Comparison of ENCODE assay signal across 8 cellular contexts in the genomic region with DNA sequence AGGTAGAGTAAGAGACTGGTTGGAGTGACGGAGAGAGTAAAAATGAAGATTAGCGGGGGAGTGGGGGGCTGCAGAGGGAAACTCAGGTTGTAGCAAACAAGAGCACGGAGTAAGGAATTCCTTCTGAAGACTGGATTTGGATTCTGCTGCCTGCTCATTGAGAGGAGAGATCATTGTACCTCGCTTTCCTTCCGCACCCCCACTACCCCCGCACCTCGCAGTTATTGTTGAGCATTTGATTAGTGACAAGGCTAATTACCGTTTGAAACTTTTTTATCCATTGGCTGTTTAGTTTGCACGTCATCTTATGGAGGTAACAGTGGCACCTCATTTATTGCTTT. TPM values are rescaled to one million over a fixed set of nuclear protein-coding genes. Genes with fewer than 3 reads are reported as not detected.
DNase-seq lines count a peak whose midpoint lies in the region; ATAC-seq, FAIRE-seq and TF ChIP-seq lines count a peak whose summit lies in the region.

No MANE protein-coding gene starts in this region.

- peak overlapping the region; percentile 98 for H3K4me3 Mint-ChIP-seq in neural progenitor cell

- H3K79me2 ChIP-seq in H1 (ENCODE audit: control insufficient read depth in 1 of 2, insufficient read depth in 2 of 2, low read length in 2 of 2) (peaks cover 12 to 28% of the 10 kb centered on the region in 2 experiments), neural progenitor cell (ENCODE audit: low read depth) (peaks cover 54% of the 10 kb centered on the region)

- H3K27ac ChIP-seq in H1 (ENCODE audit: low read depth, low read length) (peak overlapping the region; percentile 71), neural progenitor cell (peak overlapping the region; percentile 15)

- H4K5ac ChIP-seq in H1 (ENCODE audit: insufficient read length, low read depth, low read length): peak overlapping the region; percentile 99

- TF ChIP-seq POLR2A in H1 (IDR thresholded peaks at IDR 0.05; ENCODE audit: control extremely low read depth in 1 of 2, low read depth in 2 of 2, low read length in 2 of 2): no peak
- TF ChIP-seq POLR2A in H54 (IDR thresholded peaks at IDR 0.05; ENCODE audit: low read depth, low read length): no peak

- TF ChIP-seq CTCF in H1 (IDR thresholded peaks at IDR 0.05; ENCODE audit: control extremely low read depth in 1 of 3, insufficient read depth in 1 of 3, low read depth in 1 of 3, low read length in 3 of 3): no peak
- no peak for TF ChIP-seq CTCF in neural progenitor cell (IDR thresholded peaks at IDR 0.05)

- H3K23ac ChIP-seq in H1 (ENCODE audit: insufficient read length): no peak overlapping the region

- H2BK20ac ChIP-seq in H1 (ENCODE audit: low read length): no peak overlapping the region

- H4K20me1 ChIP-seq in H1 (replicated peaks in 1 of 2; ENCODE audit: control insufficient read depth in 1 of 2, insufficient read depth in 2 of 2, low read length in 2 of 2) (peaks cover 0 to 1% of the 10 kb centered on the region in 2 experiments), neural progenitor cell (ENCODE audit: low read depth) (no peaks in the 10 kb centered on the region)

- H3K27me3 ChIP-seq in NT2/D1 (ENCODE audit: insufficient read depth, insufficient read length) (no peaks in the 10 kb centered on the region), H1 (replicated peaks in 1 of 4; ENCODE audit: control insufficient read depth in 3 of 4, extremely low read depth in 1 of 4, insufficient read depth in 3 of 4, low read length in 3 of 4) (no peaks in the 10 kb centered on the region; a peak in 1 of 7 replicates), neural progenitor cell (no peaks in the 10 kb centered on the region)

- H3K9me3 Mint-ChIP-seq in neural progenitor cell: no peaks in the 10 kb centered on the region

- H3K4me2 ChIP-seq in H1 (ENCODE audit: insufficient read depth in 1 of 2, low read depth in 2 of 2, low read length in 2 of 2) (peak overlapping the region; percentile 80 to 92), neural progenitor cell (peak overlapping the region; percentile 87)

- H3K9ac ChIP-seq in ES-I3 (ENCODE audit: low read depth, low read length): peak overlapping the region; percentile 93
- peak overlapping the region; percentile 89 for H3K9ac ChIP-seq in NT2/D1 (ENCODE audit: insufficient read length, low read depth)
- H3K9ac ChIP-seq in H1 (replicated peaks in 1 of 4; ENCODE audit: extremely low read depth in 1 of 4, low read depth in 3 of 4, low read length in 3 of 4): peak overlapping the region; percentile 78 to 97 (median 84)
- H3K9ac ChIP-seq in neural progenitor cell: peak overlapping the region; percentile 47

- H3K36me3 Mint-ChIP-seq in neural progenitor cell: peaks cover 11% of the 10 kb centered on the region

- no peak for FAIRE-seq in H1 (lab: Jason Lieb, UNC)
- FAIRE-seq in H54 (lab: Jason Lieb, UNC): no peak

- H3K9me3 ChIP-seq in ES-I3 (ENCODE audit: control insufficient read depth, insufficient read depth, low read length): no peaks in the 10 kb centered on the region
- H3K9me3 ChIP-seq in NT2/D1 (ENCODE audit: insufficient read depth, low read length): no peaks in the 10 kb centered on the region
- H3K9me3 ChIP-seq in H1 (ENCODE audit: insufficient read depth in 2 of 2, low read depth in 1 of 2, low read length in 1 of 2): no peaks in the 10 kb centered on the region; a peak in 1 of 4 replicates
- no peaks in the 10 kb centered on the region for H3K9me3 ChIP-seq in neural progenitor cell (ENCODE audit: low read depth)

- H2BK15ac ChIP-seq in H1 (ENCODE audit: low read length): no peak overlapping the region

- H3K27me3 Mint-ChIP-seq in neural progenitor cell (ENCODE audit: insufficient read depth, low read depth): peaks cover 6% of the 10 kb centered on the region

- H3K36me3 ChIP-seq in ES-I3 (ENCODE audit: insufficient read depth, low read length) (peaks cover 21% of the 10 kb centered on the region), NT2/D1 (ENCODE audit: insufficient read depth, insufficient read length, low read length) (peaks cover 43% of the 10 kb centered on the region), H1 (ENCODE audit: control insufficient read depth in 2 of 4, insufficient read depth in 4 of 4, low read length in 3 of 4) (peaks cover 20 to 27% (median 21%) of the 10 kb centered on the region in 4 experiments), neural progenitor cell (peaks cover 13% of the 10 kb centered on the region)

- peak overlapping the region; percentile 98 for H3K27ac Mint-ChIP-seq in neural progenitor cell

- peaks cover 13% of the 10 kb centered on the region for H3K4me1 Mint-ChIP-seq in neural progenitor cell

- no peak overlapping the region for H2AK5ac ChIP-seq in H1 (ENCODE audit: low read depth, low read length)

- CTCF ChIA-PET in H1 (lab: Charles Lee; ENCODE audit: partially characterized antibody): interaction anchor here (1.5 kb wide), 1 partner anchor 66 kb away, joined by 4 read pairs; no protein-coding TSS in a partner anchor

- POLR2A ChIA-PET in H1 (lab: Charles Lee; ENCODE audit: partially characterized antibody): interaction anchor here (0.7 to 1.9 kb wide), 9 partner anchors 8 to 93 kb away, joined by 3 to 8 read pairs (median 5); no protein-coding TSS in a partner anchor

- H3K79me1 ChIP-seq in H1 (ENCODE audit: low read depth, low read length): peaks cover 6% of the 10 kb centered on the region; the same call in 1 of the 2 replicates

- no peak overlapping the region for H2BK120ac ChIP-seq in H1 (replicated peaks; ENCODE audit: low read depth, low read length)

- peak overlapping the region; percentile 80 for H4K91ac ChIP-seq in H1 (replicated peaks; ENCODE audit: insufficient read length, low read length)

- ATAC-seq in GM18519 (IDR thresholded peaks at IDR 0.05; ENCODE audit: low FRiP score, unreplicated experiment): no peak
- no peak for ATAC-seq in HG03045 (IDR thresholded peaks at IDR 0.05; ENCODE audit: unreplicated experiment)

- H3F3A ChIP-seq in neural progenitor cell (ENCODE audit: low read depth): peaks cover 11% of the 10 kb centered on the region

- H3K56ac ChIP-seq in H1 (replicated peaks; ENCODE audit: insufficient read length, low read depth, low read length): peak overlapping the region; percentile 95

- peak overlapping the region; percentile 93 for H2BK5ac ChIP-seq in H1 (ENCODE audit: low read depth, low read length)

- no peak for DNase-seq in NT2/D1 (ENCODE audit: low read depth, low spot score)
- no peak for DNase-seq in H1 (ENCODE audit: low read depth in 1 of 2, low spot score in 2 of 2)
- DNase-seq in neural progenitor cell (ENCODE audit: low spot score): no peak
- no peak for DNase-seq in medulla oblongata (ENCODE audit: extremely low spot score)
- no peak for DNase-seq in H54 (ENCODE audit: insufficient read length, low spot score)

- peak overlapping the region; percentile 96; the same call in 1 of the 2 replicates for H3K18ac ChIP-seq in H1 (ENCODE audit: extremely low read depth, low read length)

- no peak for TF ChIP-seq EP300 in H1 (IDR thresholded peaks at IDR 0.05; ENCODE audit: borderline replicate concordance in 1 of 2, low read depth in 2 of 2, low read length in 2 of 2)

- no peak overlapping the region for H2BK12ac ChIP-seq in H1 (ENCODE audit: low read depth, low read length)

- H3K23me2 ChIP-seq in H1 (ENCODE audit: low read depth, low read length): peaks cover 8% of the 10 kb centered on the region; the same call in 1 of the 2 replicates

- H2AFZ ChIP-seq in H1 (ENCODE audit: low read length) (no peak overlapping the region), neural progenitor cell (replicated peaks) (peak overlapping the region; percentile 82)

- H3K4me3 ChIP-seq in NT2/D1 (ENCODE audit: insufficient read length, low read depth): peak overlapping the region; percentile 79
- H3K4me3 ChIP-seq in H1 (ENCODE audit: extremely low read depth in 1 of 4, insufficient read depth in 2 of 4, low read depth in 3 of 4, low read length in 4 of 4): peak overlapping the region; percentile 77 to 100 (median 91)
- peak overlapping the region; percentile 69 for H3K4me3 ChIP-seq in neural progenitor cell

- WGBS in H1 (ENCODE audit: extremely low coverage in 1 of 2, insufficient coverage in 1 of 2, insufficient read length in 1 of 2, insufficient replicate concordance in 2 of 2, low coverage in 1 of 2, low lambda C conversion rate in 2 of 2, missing lambda C conversion rate in 1 of 2), 2 experiments: 5% methylated on average over 9 of the region's 9 CpGs; no CpG with 5 or more reads in 1 of the 2 experiments

- H3K4me1 ChIP-seq in ES-I3 (ENCODE audit: insufficient read depth, low read length) (no peaks in the 10 kb centered on the region), NT2/D1 (ENCODE audit: insufficient read depth, insufficient read length) (no peaks in the 10 kb centered on the region), H1 (replicated peaks in 1 of 4; ENCODE audit: control insufficient read depth in 3 of 4, insufficient read depth in 4 of 4, low read length in 3 of 4) (peaks cover 0 to 6% (median 1%) of the 10 kb centered on the region in 4 experiments; a peak in 3 of 7 replicates), neural progenitor cell (peaks cover 7% of the 10 kb centered on the region)

- no peak overlapping the region for H3K4ac ChIP-seq in H1 (replicated peaks; ENCODE audit: insufficient read length, low read depth, low read length)

- no peak overlapping the region for H4K8ac ChIP-seq in H1 (ENCODE audit: extremely low read depth, insufficient read depth, low read length)

- no peak for TF ChIP-seq RAD21 in H1 (IDR thresholded peaks at IDR 0.05 in 1 of 2, conservative IDR thresholded peaks at IDR 0.05 in 1 of 2; ENCODE audit: low read depth in 2 of 2, low read length in 2 of 2)

- H3K14ac ChIP-seq in H1 (ENCODE audit: insufficient read length): no peak overlapping the region

RNA-seq across cellular contexts. Expression of gene PRPF3, which starts 0.5 kb away (rescaled TPM):
- 58.1 and 65.8 TPM in 2 replicates for total RNA-seq in H1 (2021; fragmentation: NEBNext Ultra II Directional; extraction: Animal tissue kit (Norgen Biotek cat#: 25700))
- polyA plus RNA-seq in H1 (2011; rRNA removed): 15.1 and 17.9 TPM in 2 replicates
- polyA plus RNA-seq in H1 (2011; cell fraction: cytosol; rRNA removed): 32.0 TPM
- 40.6 TPM for polyA plus RNA-seq in H1 (2011; cell fraction: nucleus; rRNA removed)
- polyA plus RNA-seq in H1 (2012, experiment 1 of 2): 45.5 to 60.2 TPM (median 50.5 TPM) in 4 replicates
- polyA plus RNA-seq in H1 (2012, experiment 2 of 2): 9.1 TPM
- polyA plus RNA-seq in H1 (2013, experiment 1 of 2): 49.7 TPM
- polyA plus RNA-seq in H1 (2013, experiment 2 of 2): 44.2 TPM
- 39.0 and 39.6 TPM in 2 replicates for polyA minus RNA-seq in H1 (2011; rRNA and poly(A)+ RNA removed)
- 21.8 TPM for polyA minus RNA-seq in H1 (2011; cell fraction: cytosol; rRNA and poly(A)+ RNA removed)
- 50.5 TPM for polyA minus RNA-seq in H1 (2011; cell fraction: nucleus; rRNA and poly(A)+ RNA removed)
- total RNA-seq in neural progenitor cell (ENCODE audit: low replicate concordance): 69.7 and 86.2 TPM in 2 replicates

RNA-seq across cellular contexts. Expression of gene MRPS21, which starts 28.1 kb away (rescaled TPM):
- total RNA-seq in H1 (2021; fragmentation: NEBNext Ultra II Directional; extraction: Animal tissue kit (Norgen Biotek cat#: 25700)): 99.8 and 104 TPM in 2 replicates
- polyA plus RNA-seq in H1 (2011; rRNA removed): 59.0 and 81.9 TPM in 2 replicates
- polyA plus RNA-seq in H1 (2011; cell fraction: cytosol; rRNA removed): 106 TPM
- polyA plus RNA-seq in H1 (2011; cell fraction: nucleus; rRNA removed): 87.5 TPM
- 81.5 to 134 TPM (median 118 TPM) in 4 replicates for polyA plus RNA-seq in H1 (2012, experiment 1 of 2)
- 69.8 TPM for polyA plus RNA-seq in H1 (2012, experiment 2 of 2)
- polyA plus RNA-seq in H1 (2013, experiment 1 of 2): 160 TPM
- 157 TPM for polyA plus RNA-seq in H1 (2013, experiment 2 of 2)
- polyA minus RNA-seq in H1 (2011; rRNA and poly(A)+ RNA removed): 26.2 and 30.7 TPM in 2 replicates
- polyA minus RNA-seq in H1 (2011; cell fraction: cytosol; rRNA and poly(A)+ RNA removed): 23.5 TPM
- 44.6 TPM for polyA minus RNA-seq in H1 (2011; cell fraction: nucleus; rRNA and poly(A)+ RNA removed)
- total RNA-seq in neural progenitor cell (ENCODE audit: low replicate concordance): 53.1 and 75.1 TPM in 2 replicates

RNA-seq across cellular contexts. Expression of gene CIART, which starts 39.4 kb away (rescaled TPM):
- total RNA-seq in H1 (2021; fragmentation: NEBNext Ultra II Directional; extraction: Animal tissue kit (Norgen Biotek cat#: 25700)): 9.6 and 10.6 TPM in 2 replicates
- polyA plus RNA-seq in H1 (2011; rRNA removed): 23.3 and 33.3 TPM in 2 replicates
- polyA plus RNA-seq in H1 (2011; cell fraction: cytosol; rRNA removed): 23.2 TPM
- 24.1 TPM for polyA plus RNA-seq in H1 (2011; cell fraction: nucleus; rRNA removed)
- 14.7 to 18.2 TPM (median 17.7 TPM) in 4 replicates for polyA plus RNA-seq in H1 (2012, experiment 1 of 2)
- polyA plus RNA-seq in H1 (2012, experiment 2 of 2): 16.4 TPM
- polyA plus RNA-seq in H1 (2013, experiment 1 of 2): 10.0 TPM
- polyA plus RNA-seq in H1 (2013, experiment 2 of 2): 9.6 TPM
- 24.5 and 28.3 TPM in 2 replicates for polyA minus RNA-seq in H1 (2011; rRNA and poly(A)+ RNA removed)
- 8.8 TPM for polyA minus RNA-seq in H1 (2011; cell fraction: cytosol; rRNA and poly(A)+ RNA removed)
- polyA minus RNA-seq in H1 (2011; cell fraction: nucleus; rRNA and poly(A)+ RNA removed): 10.9 TPM
- 22.6 and 25.3 TPM in 2 replicates for total RNA-seq in neural progenitor cell (ENCODE audit: low replicate concordance)

RNA-seq across cellular contexts. Expression of gene RPRD2, which starts 42.2 kb away (rescaled TPM):
- total RNA-seq in H1 (2021; fragmentation: NEBNext Ultra II Directional; extraction: Animal tissue kit (Norgen Biotek cat#: 25700)): 30.2 and 32.4 TPM in 2 replicates
- 14.4 and 14.6 TPM in 2 replicates for polyA plus RNA-seq in H1 (2011; rRNA removed)
- polyA plus RNA-seq in H1 (2011; cell fraction: cytosol; rRNA removed): 8.4 TPM
- polyA plus RNA-seq in H1 (2011; cell fraction: nucleus; rRNA removed): 16.8 TPM
- polyA plus RNA-seq in H1 (2012, experiment 1 of 2): 16.0 to 19.9 TPM (median 17.9 TPM) in 4 replicates
- 5.4 TPM for polyA plus RNA-seq in H1 (2012, experiment 2 of 2)
- 19.1 TPM for polyA plus RNA-seq in H1 (2013, experiment 1 of 2)
- polyA plus RNA-seq in H1 (2013, experiment 2 of 2): 17.9 TPM
- 17.0 and 17.4 TPM in 2 replicates for polyA minus RNA-seq in H1 (2011; rRNA and poly(A)+ RNA removed)
- polyA minus RNA-seq in H1 (2011; cell fraction: cytosol; rRNA and poly(A)+ RNA removed): 12.2 TPM
- polyA minus RNA-seq in H1 (2011; cell fraction: nucleus; rRNA and poly(A)+ RNA removed): 21.4 TPM
- 19.7 and 20.0 TPM in 2 replicates for total RNA-seq in neural progenitor cell (ENCODE audit: low replicate concordance)

RNA-seq across cellular contexts. Expression of gene C1orf54, which starts 49.2 kb away (rescaled TPM):
- 19.8 and 20.4 TPM in 2 replicates for total RNA-seq in H1 (2021; fragmentation: NEBNext Ultra II Directional; extraction: Animal tissue kit (Norgen Biotek cat#: 25700))
- polyA plus RNA-seq in H1 (2011; rRNA removed): 12.2 and 30.2 TPM in 2 replicates
- polyA plus RNA-seq in H1 (2011; cell fraction: cytosol; rRNA removed): 22.3 TPM
- polyA plus RNA-seq in H1 (2011; cell fraction: nucleus; rRNA removed): 6.4 TPM
- 20.3 to 29.7 TPM (median 25.5 TPM) in 4 replicates for polyA plus RNA-seq in H1 (2012, experiment 1 of 2)
- polyA plus RNA-seq in H1 (2012, experiment 2 of 2): 51.2 TPM
- polyA plus RNA-seq in H1 (2013, experiment 1 of 2): 25.8 TPM
- polyA plus RNA-seq in H1 (2013, experiment 2 of 2): 33.2 TPM
- polyA minus RNA-seq in H1 (2011; rRNA and poly(A)+ RNA removed): 4.2 and 7.2 TPM in 2 replicates
- 5.0 TPM for polyA minus RNA-seq in H1 (2011; cell fraction: cytosol; rRNA and poly(A)+ RNA removed)
- polyA minus RNA-seq in H1 (2011; cell fraction: nucleus; rRNA and poly(A)+ RNA removed): 3.5 TPM
- total RNA-seq in neural progenitor cell (ENCODE audit: low replicate concordance): 19.7 and 26.7 TPM in 2 replicates
